ENCODE assay signal across 8 cellular contexts in the genomic region with DNA sequence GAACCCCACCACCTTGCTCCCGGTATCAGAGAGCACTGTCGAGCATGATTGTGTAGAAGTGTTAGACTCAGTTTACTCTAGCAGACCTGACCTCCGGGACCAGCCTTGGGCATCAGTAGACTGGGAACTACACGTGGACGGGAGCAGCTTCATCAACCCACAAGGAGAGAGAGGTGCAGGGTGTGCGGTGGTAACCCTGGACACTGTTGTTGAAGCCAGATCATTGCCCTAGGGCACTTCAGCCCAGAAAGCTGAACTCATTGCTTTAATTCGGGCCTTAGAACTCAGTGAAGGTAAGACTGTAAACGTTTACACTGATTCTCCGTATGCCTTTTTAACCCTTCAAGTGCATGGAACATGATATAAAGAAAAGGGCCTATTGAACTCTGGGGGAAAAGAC.
DNase-seq lines count a peak whose midpoint lies in the region; FAIRE-seq and TF ChIP-seq lines count a peak whose summit lies in the region.
"Not testable (repeated sequence)": the region's sequence is repeated elsewhere in the genome, so short reads cannot be mapped to it uniquely, and the experiment has no call there.

No MANE protein-coding gene starts in this region.

- BruUV-seq in PC-9 (replicated peaks; lab: Mats Ljungman, UMichigan) = not testable (repeated sequence)

- not testable (repeated sequence) for H3K9me2 ChIP-seq in PC-9 (ENCODE audit: insufficient read depth)

- not testable (repeated sequence) for H3K36me3 Mint-ChIP-seq in chondrocyte (ENCODE audit: low read depth)

- POLR2A ChIA-PET in PC-9 (lab: Charles Lee; ENCODE audit: unreplicated experiment) = not testable (repeated sequence)

- DNase-seq in HTR-8/SVneo (ENCODE audit: insufficient read length, low spot score) = not testable (repeated sequence)
- DNase-seq in PC-9 = peak in 1 of 2 experiments; percentile 26
- peak in 1 of 2 donors; percentile 74 for DNase-seq in breast epithelium (ENCODE audit: low spot score in 2 of 2)
- peak; percentile 18 for DNase-seq in chondrocyte (ENCODE audit: low spot score)
- peak; percentile 29 for DNase-seq in cardiac septum (ENCODE audit: low spot score)
- DNase-seq in left kidney (ENCODE audit: low read depth, low spot score) = peak; percentile 31
- peak; percentile 28 for DNase-seq in renal cortical epithelial cell (ENCODE audit: low read depth)
- peak in 1 of 2 donors; percentile 40 for DNase-seq in thyroid gland

- H3K27ac Mint-ChIP-seq in chondrocyte (ENCODE audit: unreplicated experiment) = not testable (repeated sequence)

- not testable (repeated sequence) for H4K20me1 ChIP-seq in PC-9 (ENCODE audit: insufficient read depth)

- CTCF ChIA-PET in PC-9 (lab: Charles Lee) = not testable (repeated sequence)

- H3K4me3 ChIP-seq in PC-9; breast epithelium; thyroid gland (replicated peaks in 1 of 3): not testable (repeated sequence)

- H3K27me3 ChIP-seq in PC-9 (ENCODE audit: insufficient read depth, low read depth); breast epithelium; thyroid gland: not testable (repeated sequence)

- H3K4me2 ChIP-seq in PC-9 = peak overlapping the region; percentile 92

- WGBS in thyroid gland, 2 donors = 49% methylated on average over 9 of the region's 9 CpGs

- not testable (repeated sequence) for H3K27ac ChIP-seq in PC-9
- H3K27ac ChIP-seq in breast epithelium = peak overlapping the region; percentile 92 to 93
- peak overlapping the region; percentile 68 to 89 (median 85) for H3K27ac ChIP-seq in thyroid gland

- H3K9me3 Mint-ChIP-seq in chondrocyte (ENCODE audit: low read depth) = not testable (repeated sequence)

- not testable (repeated sequence) for H3K79me2 ChIP-seq in PC-9 (ENCODE audit: low read depth)

- H2AFZ ChIP-seq in PC-9 = not testable (repeated sequence)

- not testable (repeated sequence) for TF ChIP-seq POLR2A in breast epithelium (IDR thresholded peaks at IDR 0.05); thyroid gland (IDR thresholded peaks at IDR 0.05)

- not testable (repeated sequence) for H3K4me3 Mint-ChIP-seq in chondrocyte (ENCODE audit: unreplicated experiment)

- H3K4me1 Mint-ChIP-seq in chondrocyte (ENCODE audit: low read depth) = peaks cover 13% of the 10 kb centered on the region

- FAIRE-seq in HTR-8/SVneo (lab: Jason Lieb, UNC) = peak; percentile 57

- H3F3A ChIP-seq in PC-9 (ENCODE audit: insufficient read depth, low read depth) = not testable (repeated sequence)

- intact Hi-C loops in PC-9 (cut with micrococcal nuclease; ENCODE audit: unreplicated experiment) = loop anchor here (5.0 to 10.0 kb wide), 3 partner anchors 66 to 156 kb away; a partner anchor contains a TSS
- intact Hi-C loops in breast epithelium (cut with DNase I; ENCODE audit: low total_unique reads); cardiac septum (cut with DNase I); thyroid gland (cut with DNase I): not testable (repeated sequence)

- peaks cover 16% of the 10 kb centered on the region for H3K27me3 Mint-ChIP-seq in chondrocyte (ENCODE audit: low read depth)

- not testable (repeated sequence) for TF ChIP-seq CTCF in PC-9 (conservative IDR thresholded peaks at IDR 0.05); breast epithelium (IDR thresholded peaks at IDR 0.05); chondrocyte (IDR thresholded peaks at IDR 0.05); thyroid gland (IDR thresholded peaks at IDR 0.05)

- H3K9me3 ChIP-seq in PC-9 (ENCODE audit: insufficient read depth, low read depth); breast epithelium; thyroid gland: not testable (repeated sequence)

- not testable (repeated sequence) for H3K36me3 ChIP-seq in PC-9 (ENCODE audit: low read depth); breast epithelium; thyroid gland

- H3K4me1 ChIP-seq in PC-9 (replicated peaks; ENCODE audit: insufficient read depth) (peaks cover 31% of the 10 kb centered on the region), thyroid gland (peaks cover 35 to 48% of the 10 kb centered on the region in 2 donors)
- not testable (repeated sequence) for H3K4me1 ChIP-seq in breast epithelium
